Comparison of ENCODE assay signal across 8 cellular contexts in the genomic region with DNA sequence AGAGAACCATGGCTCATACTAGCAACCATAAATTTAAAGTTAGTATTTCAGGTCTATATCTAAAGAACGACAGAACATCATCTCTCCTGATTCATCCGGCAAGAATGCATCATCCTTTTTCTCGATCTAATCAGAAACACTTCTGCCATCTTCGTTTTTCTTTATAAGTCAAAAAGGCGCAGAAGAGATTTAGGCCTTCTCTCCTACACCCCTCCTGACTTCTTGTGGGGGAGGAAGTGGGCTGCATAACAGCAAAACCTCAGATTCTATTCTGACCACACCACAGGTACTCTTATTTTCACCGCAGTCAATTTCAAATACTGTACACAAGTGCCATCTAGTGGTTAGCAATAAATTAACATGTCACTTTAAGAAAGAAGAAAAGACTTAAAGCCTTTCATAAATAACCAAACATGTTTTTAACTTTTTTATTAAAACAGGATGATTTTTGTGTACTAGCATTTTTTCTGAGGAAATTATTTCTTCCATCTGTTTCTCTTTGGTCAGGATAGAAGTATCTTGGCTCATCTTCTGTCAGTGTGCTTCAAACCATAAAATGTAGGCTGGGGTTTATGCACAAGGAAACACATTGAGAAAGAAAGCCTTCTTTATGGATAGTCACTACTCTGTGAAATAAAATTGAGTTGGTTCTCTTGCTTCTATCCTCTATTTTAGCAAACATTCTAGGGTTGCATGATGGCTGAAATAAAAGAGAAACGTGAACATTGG. TPM values are rescaled to one million over a fixed set of nuclear protein-coding genes. Genes with fewer than 3 reads are reported as not detected.
A peak's percentile ranks its signal among the peaks of the same experiment; 100 is the strongest.
DNase-seq lines count a peak whose midpoint lies in the region; ATAC-seq, FAIRE-seq and TF ChIP-seq lines count a peak whose summit lies in the region.

No MANE protein-coding gene starts in this region.

- H3K36me3 ChIP-seq in OCI-LY7 (ENCODE audit: insufficient read depth, low read length) (no peaks in the 10 kb centered on the region), K562 (ENCODE audit: control insufficient read depth, insufficient read depth, low read length) (no peaks in the 10 kb centered on the region)

- no peak overlapping the region for H3K4me3 ChIP-seq in OCI-LY7 (ENCODE audit: low read depth, low read length, poor library complexity, severe bottlenecking)
- no peak overlapping the region for H3K4me3 ChIP-seq in K562

- POLR2A ChIA-PET in OCI-LY7 (lab: Charles Lee) (no interaction called here), K562 (lab: Yijun Ruan, JAX) (no interaction called here)

- peak; percentile 75 for FAIRE-seq in K562 (lab: Jason Lieb, UNC)

- H3K27ac ChIP-seq in OCI-LY7 (ENCODE audit: low read depth, low read length, poor library complexity, severe bottlenecking), result no peak overlapping the region
- no peak overlapping the region for H3K27ac ChIP-seq in K562 (ENCODE audit: extremely low read depth, low read depth, low read length)

- BruUV-seq in OCI-LY7 (replicated peaks; lab: Mats Ljungman, UMichigan) (no TSS peak), K562 (replicated peaks; lab: Mats Ljungman, UMichigan) (no TSS peak)

- no peaks in the 10 kb centered on the region for H4K20me1 ChIP-seq in OCI-LY7 (ENCODE audit: insufficient read depth, low read length)
- no peaks in the 10 kb centered on the region for H4K20me1 ChIP-seq in K562 (replicated peaks; ENCODE audit: control insufficient read depth, insufficient read depth, low read length)

- H3K9me3 ChIP-seq in OCI-LY7 (ENCODE audit: low read length) (no peaks in the 10 kb centered on the region), K562 (replicated peaks; ENCODE audit: control insufficient read depth, insufficient read depth, low read depth, low read length) (no peaks in the 10 kb centered on the region)

- DNase-seq in activated gamma-delta T cell treated with Interleukin-2 at 50 U/mL for 16 hours (peak; percentile 11), activated gamma-delta T cell (lab: John Stamatoyannopoulos, UW) (no peak), HS-5 (ENCODE audit: low read depth) (peak; percentile 38), OCI-LY7 (ENCODE audit: low spot score) (peak; percentile 15), K562 (ENCODE audit: extremely low read depth in 1 of 4, low spot score in 3 of 4) (peak; percentile 51 to 55 (median 53)), kidney glomerular epithelial cell (lab: John Stamatoyannopoulos, UW) (peak; percentile 41)
- peak; percentile 3 for DNase-seq in stimulated activated naive CD4-positive, alpha-beta T cell treated with Interleukin-2 at 50 U/mL for 16 hours (lab: John Stamatoyannopoulos, UW)

- H3K4me1 ChIP-seq in OCI-LY7 (ENCODE audit: insufficient read depth, low read length, poor library complexity, severe bottlenecking) (no peaks in the 10 kb centered on the region), K562 (replicated peaks in 1 of 2; ENCODE audit: control insufficient read depth in 2 of 2, insufficient read depth in 2 of 2, low read length in 2 of 2) (no peaks in the 10 kb centered on the region)

- H3K9me1 ChIP-seq in K562 (ENCODE audit: control insufficient read depth, insufficient read depth, low read length), result no peaks in the 10 kb centered on the region

- H3K9ac ChIP-seq in K562 (ENCODE audit: insufficient read depth in 1 of 2, low read depth in 2 of 2, low read length in 2 of 2), result no peak overlapping the region

- no peaks in the 10 kb centered on the region for H3K9me2 ChIP-seq in OCI-LY7 (ENCODE audit: insufficient read depth, low read length)

- TF ChIP-seq RAD21 in K562 (CRISPR knock-in tag; conservative IDR thresholded peaks at IDR 0.05 in 1 of 2, IDR thresholded peaks at IDR 0.05 in 1 of 2), result peak; percentile 80 to 88

- WGBS in K562 (ENCODE audit: insufficient coverage, low coverage, missing lambda C conversion rate), result 3% methylated on average over 7 of the region's 7 CpGs

- in situ Hi-C loops in K562 (cut with MboI), result no loop called here

- H2AFZ ChIP-seq in OCI-LY7 (ENCODE audit: low read length) (no peak overlapping the region), K562 (ENCODE audit: low read depth, low read length) (no peak overlapping the region)

- no peak for TF ChIP-seq POLR2A in K562 (conservative IDR thresholded peaks at IDR 0.05)

- H3K79me2 ChIP-seq in OCI-LY7 (ENCODE audit: insufficient read depth, low read depth, low read length) (no peaks in the 10 kb centered on the region), K562 (ENCODE audit: control insufficient read depth, insufficient read depth, low read length) (no peaks in the 10 kb centered on the region)

- TF ChIP-seq CTCF in OCI-LY7 (conservative IDR thresholded peaks at IDR 0.05; ENCODE audit: low read length) (peak; percentile 76), K562 (IDR thresholded peaks at IDR 0.05 in 2 of 3, conservative IDR thresholded peaks at IDR 0.05 in 1 of 3; ENCODE audit: insufficient read depth in 2 of 3, low read depth in 1 of 3, low read length in 3 of 3) (peak; percentile 33 to 81 (median 60); a peak in 5 of 6 replicates)

- no peaks in the 10 kb centered on the region for H3K27me3 ChIP-seq in K562 (ENCODE audit: control insufficient read depth in 2 of 2, insufficient read depth in 2 of 2, low read length in 2 of 2)

- CTCF ChIA-PET in OCI-LY7 (lab: Charles Lee; ENCODE audit: unreplicated experiment) (no interaction called here), K562 (lab: Yijun Ruan, JAX; ENCODE audit: low intra/inter-chr PET ratio) (interaction anchor here (1.1 kb wide), 1 partner anchor 9 kb away, joined by 3 read pairs; no protein-coding TSS in a partner anchor)

- no peak for TF ChIP-seq EP300 in K562 (IDR thresholded peaks at IDR 0.05; ENCODE audit: low read length)

- H3K4me2 ChIP-seq in OCI-LY7 (ENCODE audit: low read length) (no peak overlapping the region), K562 (ENCODE audit: insufficient read depth, low read length) (no peak overlapping the region)

- intact Hi-C loops in OCI-LY7 (cut with micrococcal nuclease; ENCODE audit: unreplicated experiment) (no loop called here), K562 (cut with micrococcal nuclease) (no loop called here)

- ATAC-seq in GM21529 (IDR thresholded peaks at IDR 0.05; ENCODE audit: unreplicated experiment), result peak; percentile 92
- peak; percentile 75 for ATAC-seq in K562

TF ChIP-seq in K562, 482 proteins besides CTCF, POLR2A, EP300 and RAD21 (continues in another document):
- TF ChIP-seq SMC3 (conservative IDR thresholded peaks at IDR 0.05; ENCODE audit: insufficient read depth, low read depth, low read length) (peak; percentile 60), VEZF1 (CRISPR knock-in tag; IDR thresholded peaks at IDR 0.05) (no peak), ELF2 (CRISPR knock-in tag; IDR thresholded peaks at IDR 0.05) (0 out of 2 replicates have a peak, but pooled peaks have one; percentile 24), MEIS2 (IDR thresholded peaks at IDR 0.05; ENCODE audit: partially characterized antibody) (peak; percentile 4), ZNF133 (CRISPR knock-in tag; IDR thresholded peaks at IDR 0.05) (no peak), POU5F1 (IDR thresholded peaks at IDR 0.05; ENCODE audit: borderline replicate concordance, low read depth, low read length, partially characterized antibody) (no peak)
- TF ChIP-seq, protein P1, sequence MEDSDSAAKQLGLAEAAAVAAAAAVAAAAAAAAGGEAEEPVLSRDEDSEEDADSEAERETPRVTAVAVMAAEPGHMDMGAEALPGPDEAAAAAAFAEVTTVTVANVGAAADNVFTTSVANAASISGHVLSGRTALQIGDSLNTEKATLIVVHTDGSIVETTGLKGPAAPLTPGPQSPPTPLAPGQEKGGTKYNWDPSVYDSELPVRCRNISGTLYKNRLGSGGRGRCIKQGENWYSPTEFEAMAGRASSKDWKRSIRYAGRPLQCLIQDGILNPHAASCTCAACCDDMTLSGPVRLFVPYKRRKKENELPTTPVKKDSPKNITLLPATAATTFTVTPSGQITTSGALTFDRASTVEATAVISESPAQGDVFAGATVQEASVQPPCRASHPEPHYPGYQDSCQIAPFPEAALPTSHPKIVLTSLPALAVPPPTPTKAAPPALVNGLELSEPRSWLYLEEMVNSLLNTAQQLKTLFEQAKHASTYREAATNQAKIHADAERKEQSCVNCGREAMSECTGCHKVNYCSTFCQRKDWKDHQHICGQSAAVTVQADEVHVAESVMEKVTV (CRISPR knock-in tag; IDR thresholded peaks at IDR 0.05), result peak; percentile 65

RNA-seq across cellular contexts. Expression of gene PIK3C3, which starts 48.3 kb away (rescaled TPM):
- total RNA-seq in OCI-LY7 (2014; rRNA removed; shearing (Covaris generic)), result 8.3 and 9.3 TPM in 2 replicates
- 22.3 and 23.3 TPM in 2 replicates for total RNA-seq in OCI-LY7 (2022)
- 90.0 and 150 TPM in 2 replicates for total RNA-seq in K562 (2011; cell fraction: chromatin; rRNA removed; ENCODE audit: low replicate concordance)
- 49.4 and 79.4 TPM in 2 replicates for total RNA-seq in K562 (2011; cell fraction: nucleolus; rRNA removed)
- 98.9 and 122 TPM in 2 replicates for total RNA-seq in K562 (2011; cell fraction: nucleoplasm; rRNA removed)
- total RNA-seq in K562 (2014; rRNA removed), result 26.9 and 27.0 TPM in 2 replicates
- total RNA-seq in K562 (2014; rRNA removed; fragmentation: Illumina TruSeq; extraction: Trizol), result 51.8 and 58.1 TPM in 2 replicates
- 26.1 and 28.6 TPM in 2 replicates for total RNA-seq in K562 (2015; rRNA removed; fragmentation: Illumina TruSeq; extraction: Trizol)
- total RNA-seq in K562 (2021), result 44.7 and 47.3 TPM in 2 replicates
- polyA plus RNA-seq in K562 (2011; rRNA removed), result 85.5 and 101 TPM in 2 replicates
- 18.9 and 34.8 TPM in 2 replicates for polyA plus RNA-seq in K562 (2011; cell fraction: cytosol; rRNA removed)
- 62.1 and 96.2 TPM in 2 replicates for polyA plus RNA-seq in K562 (2011; cell fraction: nucleus; rRNA removed)
- 26.2 and 40.0 TPM in 2 replicates for polyA plus RNA-seq in K562 (2012)
- 35.7 and 39.3 TPM in 2 replicates for polyA plus RNA-seq in K562 (2014; fragmentation: Illumina TruSeq; extraction: Trizol)
- 10 to 100 TPM; 42.0 to 56.3 TPM for polyA plus RNA-seq in K562 (2014; fragmentation: Nextera tagmentation; extraction: Ambion mirVana)
- polyA plus RNA-seq in K562 (2014; rRNA removed), result 42.9 and 47.2 TPM in 2 replicates
- 161 and 167 TPM in 2 replicates for polyA minus RNA-seq in K562 (2011; rRNA and poly(A)+ RNA removed)
- polyA minus RNA-seq in K562 (2011; cell fraction: cytosol; rRNA and poly(A)+ RNA removed), result 27.3 and 31.6 TPM in 2 replicates
- polyA minus RNA-seq in K562 (2011; cell fraction: nucleus; rRNA and poly(A)+ RNA removed), result 65.0 and 129 TPM in 2 replicates
